ENCODE assay signal across 10 cellular contexts in genomic region chr15:44633603-44634002, GRCh38. TPM values are rescaled to one million over a fixed set of nuclear protein-coding genes. Genes with fewer than 3 reads are reported as not detected.
DNase-seq lines count a peak whose midpoint lies in the region; ATAC-seq lines count a peak whose summit lies in the region.
"Had no signal": no experiment of that assay in that cellular context is flagged by ENCODE, and none has a peak within 500 bp of the region (broad histone marks: within the 10 kb centered on the region; RNA-seq: fewer than 3 reads in every experiment).

No MANE protein-coding gene starts in this region.

- no peaks in the 10 kb centered on the region for H3K9me3 Mint-ChIP-seq in activated naive CD4-positive, alpha-beta T cell treated with anti-CD3 and anti-CD28 coated beads, Interleukin-2, amount 50 U/mL, for 72 hours
- H3K9me3 Mint-ChIP-seq in effector memory CD8-positive, alpha-beta T cell: no peaks in the 10 kb centered on the region
- H3K9me3 Mint-ChIP-seq in stimulated activated naive B cell treated with anti-CD40 and anti-IgM and Interleukin-4, amounts not matched to agents 10 μg/mL and 1 μg/mL and 100 μg/mL, for 72 hours: peaks cover 0 to 2% of the 10 kb centered on the region in 2 donors

- peaks cover 9 to 50% of the 10 kb centered on the region in 2 donors for H3K36me3 Mint-ChIP-seq in activated naive CD4-positive, alpha-beta T cell treated with anti-CD3 and anti-CD28 coated beads, Interleukin-2, amount 50 U/mL, for 72 hours
- H3K36me3 Mint-ChIP-seq in effector memory CD8-positive, alpha-beta T cell (ENCODE audit: insufficient read depth): peaks cover 87% of the 10 kb centered on the region
- H3K36me3 Mint-ChIP-seq in stimulated activated naive B cell treated with anti-CD40 and anti-IgM and Interleukin-4, amounts not matched to agents 10 μg/mL and 1 μg/mL and 100 μg/mL, for 72 hours: peaks cover 35 to 57% of the 10 kb centered on the region in 2 donors

- peak in 1 of 2 donors; percentile 8 for DNase-seq in activated naive CD4-positive, alpha-beta T cell treated with anti-CD3 and anti-CD28 coated beads, Interleukin-2, amount 50 U/mL, for 72 hours (ENCODE audit: low spot score in 2 of 2)
- no peak for DNase-seq in activated naive CD4-positive, alpha-beta T cell (lab: John Stamatoyannopoulos, UW)
- DNase-seq in SK-MEL-5 (ENCODE audit: low read depth, low spot score) (peak; percentile 6), ACHN (no peak), NCI-H187 treated with DMSO at 0.1 percent for 48 hours (lab: John Stamatoyannopoulos, UW) (no peak), middle frontal gyrus (ENCODE audit: extremely low spot score, low spot score) (no peak)
- no peak for DNase-seq in effector memory CD8-positive, alpha-beta T cell
- no peak for DNase-seq in stimulated activated naive B cell treated with anti-CD40 and anti-IgM and Interleukin-4, amounts not matched to agents 10 μg/mL and 1 μg/mL and 100 μg/mL, for 72 hours
- DNase-seq: NCI-H1930 had no signal

- peak overlapping the region; percentile 84 to 98 for H3K27ac Mint-ChIP-seq in activated naive CD4-positive, alpha-beta T cell treated with anti-CD3 and anti-CD28 coated beads, Interleukin-2, amount 50 U/mL, for 72 hours
- H3K27ac Mint-ChIP-seq in effector memory CD8-positive, alpha-beta T cell: peak overlapping the region; percentile 75 to 85
- H3K27ac Mint-ChIP-seq in stimulated activated naive B cell treated with anti-CD40 and anti-IgM and Interleukin-4, amounts not matched to agents 10 μg/mL and 1 μg/mL and 100 μg/mL, for 72 hours: peak overlapping the region; percentile 84
- H3K27ac Mint-ChIP-seq: progenitor cell of endocrine pancreas had no signal

- in situ Hi-C loops in SK-MEL-5 (cut with HindIII; ENCODE audit: low pct_unique_long_range_greater_than_20kb, low sequenced_read_pairs) (no loop called here), ACHN (cut with HindIII; ENCODE audit: low pct_ligation_motif_present, low pct_unique_long_range_greater_than_20kb, low sequenced_read_pairs) (no loop called here)

- H3K27me3 Mint-ChIP-seq in effector memory CD8-positive, alpha-beta T cell: no peaks in the 10 kb centered on the region
- no peaks in the 10 kb centered on the region for H3K27me3 Mint-ChIP-seq in stimulated activated naive B cell treated with anti-CD40 and anti-IgM and Interleukin-4, amounts not matched to agents 10 μg/mL and 1 μg/mL and 100 μg/mL, for 72 hours
- H3K27me3 Mint-ChIP-seq: progenitor cell of endocrine pancreas had no signal

- H3K4me3 Mint-ChIP-seq in effector memory CD8-positive, alpha-beta T cell: no peak overlapping the region
- H3K4me3 Mint-ChIP-seq in stimulated activated naive B cell treated with anti-CD40 and anti-IgM and Interleukin-4, amounts not matched to agents 10 μg/mL and 1 μg/mL and 100 μg/mL, for 72 hours: no peak overlapping the region

- peak; percentile 73 to 87 for ATAC-seq in activated naive CD4-positive, alpha-beta T cell treated with anti-CD3 and anti-CD28 coated beads, Interleukin-2, amount 50 U/mL, for 72 hours
- ATAC-seq in effector memory CD8-positive, alpha-beta T cell (replicated peaks): no peak
- ATAC-seq in stimulated activated naive B cell treated with anti-CD40 and anti-IgM and Interleukin-4, amounts not matched to agents 10 μg/mL and 1 μg/mL and 100 μg/mL, for 72 hours (replicated peaks): peak in 1 of 2 donors; percentile 60

- peaks cover 0 to 8% of the 10 kb centered on the region in 2 donors for H3K4me1 Mint-ChIP-seq in effector memory CD8-positive, alpha-beta T cell (ENCODE audit: low read depth in 2 of 2)
- peaks cover 4% of the 10 kb centered on the region in 2 donors for H3K4me1 Mint-ChIP-seq in stimulated activated naive B cell treated with anti-CD40 and anti-IgM and Interleukin-4, amounts not matched to agents 10 μg/mL and 1 μg/mL and 100 μg/mL, for 72 hours

RNA-seq across cellular contexts. Expression of gene SPG11, which starts 29.9 kb away (rescaled TPM):
- 10 to 100 TPM; 90.9 to 99.3 TPM for total RNA-seq in activated naive CD4-positive, alpha-beta T cell treated with anti-CD3 and anti-CD28 coated beads, Interleukin-2, amount 50 U/mL, for 72 hours
- 43.0 and 48.3 TPM in 2 replicates for total RNA-seq in SK-MEL-5 (2014; rRNA removed; shearing (Covaris generic))
- polyA plus RNA-seq in SK-MEL-5 (2015; cell fraction: cytosol; rRNA removed): 37.9 and 64.5 TPM in 2 replicates
- polyA plus RNA-seq in SK-MEL-5 (2015; cell fraction: nucleus; rRNA removed): 117 and 157 TPM in 2 replicates
